8 cellular contexts compared by ENCODE assay signal in genomic region chr11:3056296-3057068, GRCh38. TPM values are rescaled to one million over a fixed set of nuclear protein-coding genes. Genes with fewer than 3 reads are reported as not detected.
A peak's percentile ranks its signal among the peaks of the same experiment; 100 is the strongest.
DNase-seq lines count a peak whose midpoint lies in the region; ATAC-seq and FAIRE-seq lines count a peak whose summit lies in the region.

No MANE protein-coding gene starts in this region.

- H3K27me3 ChIP-seq in MG63 = no peaks in the 10 kb centered on the region
- no peaks in the 10 kb centered on the region for H3K27me3 ChIP-seq in small intestine (ENCODE audit: control insufficient read depth in 2 of 2, insufficient read depth in 2 of 2, low read length in 2 of 2)

- FAIRE-seq in small intestine (lab: Jason Lieb, UNC) = no peak

- H3K9me3 ChIP-seq in MG63 = no peaks in the 10 kb centered on the region
- no peaks in the 10 kb centered on the region for H3K9me3 ChIP-seq in small intestine (ENCODE audit: control insufficient read depth, low read depth)

- peak overlapping the region; percentile 66 to 84 for H3K27ac ChIP-seq in small intestine (ENCODE audit: low read depth in 1 of 2, low read length in 1 of 2)

- H3K4me3 ChIP-seq in MG63 (peak overlapping the region; percentile 92), iPS-11a (ENCODE audit: low read depth, low read length) (peak overlapping the region; percentile 93), small intestine (ENCODE audit: low read depth in 1 of 2, low read length in 2 of 2) (peak overlapping the region; percentile 82 to 96)

- ATAC-seq in HG03354 (IDR thresholded peaks at IDR 0.05; ENCODE audit: poor library complexity, severe bottlenecking, unreplicated experiment) = no peak
- no peak for ATAC-seq in HG03342 (IDR thresholded peaks at IDR 0.05; ENCODE audit: unreplicated experiment)

- WGBS in small intestine, 3 donors = 1 to 4% (median 3%) methylated on average over 26 to 29 of the region's 29 CpGs

- H3K4me1 ChIP-seq in small intestine (ENCODE audit: control insufficient read depth in 2 of 2, insufficient read depth in 1 of 2, low read depth in 1 of 2, low read length in 1 of 2) = peaks cover 5 to 9% of the 10 kb centered on the region in 2 donors

- H3K36me3 ChIP-seq in MG63 (peaks cover 20% of the 10 kb centered on the region), small intestine (ENCODE audit: control insufficient read depth in 2 of 2, insufficient read depth in 2 of 2, low read length in 2 of 2) (no peaks in the 10 kb centered on the region)

- DNase-seq in GM03348 (ENCODE audit: low spot score) = peak; percentile 55
- no peak for DNase-seq in MG63
- DNase-seq in activated naive CD4-positive, alpha-beta T cell treated with anti-CD3 and anti-CD28 coated beads, Interleukin-2, amount 50 U/mL, for 16 hours = peak; percentile 40
- DNase-seq in small intestine = peak; percentile 32
- no peak for DNase-seq in EL

RNA-seq across cellular contexts. Expression of gene CARS1, which starts 0.7 kb away (rescaled TPM):
- total RNA-seq in MG63 (2014; rRNA removed; shearing (Covaris generic); ENCODE audit: low replicate concordance) = 48.5 and 57.2 TPM in 2 replicates
- polyA plus RNA-seq in small intestine = 10 to 100 TPM; 41.9 to 69.8 (median 43.8) TPM

Comparison
In these comparisons a context has a peak if more than half of its experiments do, and no peak if none do; other contexts are left out.
1. DNase-seq: peak in GM03348 (single experiment), activated naive CD4-positive, alpha-beta T cell treated with anti-CD3 and anti-CD28 coated beads, Interleukin-2, amount 50 U/mL, for 16 hours (single experiment) and small intestine (single experiment); none in MG63 (single experiment) and EL (single experiment).
2. Peak in every context shown above with its lines, with median percentiles within 50 percentile points of each other: H3K4me3 ChIP-seq.